In genomic region chr13:60756306-60756705, GRCh38 we compare ENCODE assay signal across 17 cellular contexts.
DNase-seq lines count a peak whose midpoint lies in the region; ATAC-seq, FAIRE-seq and TF ChIP-seq lines count a peak whose summit lies in the region.
"Had no signal": no experiment of that assay in that cellular context is flagged by ENCODE, and none has a peak within 500 bp of the region (broad histone marks: within the 10 kb centered on the region; RNA-seq: fewer than 3 reads in every experiment).

No MANE protein-coding gene starts in this region.

- no peak overlapping the region for H3K4ac ChIP-seq in H1 (replicated peaks; ENCODE audit: insufficient read length, low read depth, low read length)

- H4K91ac ChIP-seq in H1 (replicated peaks; ENCODE audit: insufficient read length, low read length) = no peak overlapping the region

- H3K9me3 ChIP-seq in right cardiac atrium (ENCODE audit: control insufficient read depth, low read length) (no peaks in the 10 kb centered on the region), H1 (ENCODE audit: insufficient read depth in 2 of 2, low read depth in 1 of 2, low read length in 1 of 2) (no peaks in the 10 kb centered on the region), left lung (no peaks in the 10 kb centered on the region), upper lobe of right lung (no peaks in the 10 kb centered on the region), esophagus muscularis mucosa (no peaks in the 10 kb centered on the region)
- H3K9me3 ChIP-seq: vagina had no signal

- no peak overlapping the region for H3K56ac ChIP-seq in H1 (replicated peaks; ENCODE audit: insufficient read length, low read depth, low read length)

- POLR2A ChIA-PET in H1 (lab: Charles Lee; ENCODE audit: partially characterized antibody) = no interaction called here

- no peak for TF ChIP-seq CTCF in H1 (IDR thresholded peaks at IDR 0.05; ENCODE audit: control extremely low read depth in 1 of 3, insufficient read depth in 1 of 3, low read depth in 1 of 3, low read length in 3 of 3)
- no peak for TF ChIP-seq CTCF in left lung (IDR thresholded peaks at IDR 0.05)
- no peak for TF ChIP-seq CTCF in upper lobe of right lung (IDR thresholded peaks at IDR 0.05)
- TF ChIP-seq CTCF in esophagus muscularis mucosa (IDR thresholded peaks at IDR 0.05) = no peak

- H3K79me2 ChIP-seq in H1 (ENCODE audit: control insufficient read depth in 1 of 2, insufficient read depth in 2 of 2, low read length in 2 of 2) = no peaks in the 10 kb centered on the region

- H2AK5ac ChIP-seq in H1 (ENCODE audit: low read depth, low read length) = no peak overlapping the region

- TF ChIP-seq EP300 in H1 (IDR thresholded peaks at IDR 0.05; ENCODE audit: borderline replicate concordance in 1 of 2, low read depth in 2 of 2, low read length in 2 of 2) (no peak), esophagus muscularis mucosa (IDR thresholded peaks at IDR 0.05) (no peak)

- DNase-seq in right cardiac atrium = peak in 1 of 3 donors; percentile 11
- DNase-seq in left ventricle myocardium superior = no peak
- DNase-seq in H1 (ENCODE audit: low read depth in 1 of 2, low spot score in 2 of 2) = no peak
- DNase-seq in left lung = no peak
- DNase-seq in upper lobe of right lung = no peak
- DNase-seq in esophagus muscularis mucosa (ENCODE audit: extremely low spot score) = no peak
- no peak for DNase-seq in NCI-H187 (lab: John Stamatoyannopoulos, UW)
- DNase-seq: CD8-positive, alpha-beta memory T cell; effector memory CD8-positive, alpha-beta T cell; left colon; NCI-H146; SHP77 treated with DMSO at 0.1 percent for 48 hours; stimulated activated CD4-positive, alpha-beta T cell treated with anti-CD3 and anti-CD28 coated beads, Interleukin-2, amount 100 ng/mL, for 24 hours; WERI-Rb-1 had no signal

- H3K4me1 ChIP-seq in right cardiac atrium (ENCODE audit: control insufficient read depth, insufficient read depth, low read length) = peaks cover 9% of the 10 kb centered on the region
- peaks cover 0 to 11% (median 4%) of the 10 kb centered on the region in 4 experiments; a peak in 3 of 7 replicates for H3K4me1 ChIP-seq in H1 (replicated peaks in 1 of 4; ENCODE audit: control insufficient read depth in 3 of 4, insufficient read depth in 4 of 4, low read length in 3 of 4)
- H3K4me1 ChIP-seq in left lung = no peaks in the 10 kb centered on the region
- H3K4me1 ChIP-seq in upper lobe of right lung = no peaks in the 10 kb centered on the region
- no peaks in the 10 kb centered on the region for H3K4me1 ChIP-seq in esophagus muscularis mucosa
- H3K4me1 ChIP-seq: vagina had no signal

- peak overlapping the region; percentile 81 for H2AFZ ChIP-seq in H1 (ENCODE audit: low read length)

- no peak overlapping the region for H3K14ac ChIP-seq in H1 (ENCODE audit: insufficient read length)

- H3K23me2 ChIP-seq in H1 (ENCODE audit: low read depth, low read length) = no peaks in the 10 kb centered on the region

- H3K79me1 ChIP-seq in H1 (ENCODE audit: low read depth, low read length) = no peaks in the 10 kb centered on the region

- H4K5ac ChIP-seq in H1 (ENCODE audit: insufficient read length, low read depth, low read length) = no peak overlapping the region

- H3K18ac ChIP-seq in H1 (ENCODE audit: extremely low read depth, low read length) = 0 out of 2 replicates have a peak overlapping the region, but pooled peaks have one; percentile 7

- no peak overlapping the region for H3K27ac ChIP-seq in right cardiac atrium (ENCODE audit: low read length)
- H3K27ac ChIP-seq in H1 (ENCODE audit: low read depth, low read length) = no peak overlapping the region
- no peak overlapping the region for H3K27ac ChIP-seq in left lung
- no peak overlapping the region for H3K27ac ChIP-seq in upper lobe of right lung
- no peak overlapping the region for H3K27ac ChIP-seq in esophagus muscularis mucosa (replicated peaks in 1 of 4)
- H3K27ac ChIP-seq: vagina, WERI-Rb-1 had no signal

- no peak overlapping the region for H3K23ac ChIP-seq in H1 (ENCODE audit: insufficient read length)

- no peak overlapping the region for H2BK15ac ChIP-seq in H1 (ENCODE audit: low read length)

- H3K9ac ChIP-seq in H1 (replicated peaks in 1 of 4; ENCODE audit: extremely low read depth in 1 of 4, low read depth in 3 of 4, low read length in 3 of 4) = no peak overlapping the region

- H2BK120ac ChIP-seq in H1 (replicated peaks; ENCODE audit: low read depth, low read length) = no peak overlapping the region

- TF ChIP-seq RAD21 in H1 (IDR thresholded peaks at IDR 0.05 in 1 of 2, conservative IDR thresholded peaks at IDR 0.05 in 1 of 2; ENCODE audit: low read depth in 2 of 2, low read length in 2 of 2) = no peak

- no peak overlapping the region for H3K4me2 ChIP-seq in H1 (ENCODE audit: insufficient read depth in 1 of 2, low read depth in 2 of 2, low read length in 2 of 2)

- WGBS in right cardiac atrium = 23% methylated on average over 5 of the region's 5 CpGs
- 82% methylated on average over 5 of the region's 5 CpGs; no CpG with 5 or more reads in 1 of the 2 experiments for WGBS in H1 (ENCODE audit: extremely low coverage in 1 of 2, insufficient coverage in 1 of 2, insufficient read length in 1 of 2, insufficient replicate concordance in 2 of 2, low coverage in 1 of 2, low lambda C conversion rate in 2 of 2, missing lambda C conversion rate in 1 of 2), 2 experiments
- 44% methylated on average over 5 of the region's 5 CpGs for WGBS in esophagus muscularis mucosa

- TF ChIP-seq POLR2A in H1 (IDR thresholded peaks at IDR 0.05; ENCODE audit: control extremely low read depth in 1 of 2, low read depth in 2 of 2, low read length in 2 of 2) = no peak
- TF ChIP-seq POLR2A in esophagus muscularis mucosa (IDR thresholded peaks at IDR 0.05; ENCODE audit: low read depth) = no peak

- H2BK12ac ChIP-seq in H1 (ENCODE audit: low read depth, low read length) = peak overlapping the region; percentile 13; the same call in 1 of the 2 replicates

- no peak overlapping the region for H4K8ac ChIP-seq in H1 (ENCODE audit: extremely low read depth, insufficient read depth, low read length)

- H2BK5ac ChIP-seq in H1 (ENCODE audit: low read depth, low read length) = no peak overlapping the region

- no peak overlapping the region for H3K4me3 ChIP-seq in right cardiac atrium (ENCODE audit: low read length)
- no peak overlapping the region for H3K4me3 ChIP-seq in H1 (ENCODE audit: extremely low read depth in 1 of 4, insufficient read depth in 2 of 4, low read depth in 3 of 4, low read length in 4 of 4)
- no peak overlapping the region for H3K4me3 ChIP-seq in left lung
- H3K4me3 ChIP-seq in upper lobe of right lung = no peak overlapping the region
- no peak overlapping the region for H3K4me3 ChIP-seq in esophagus muscularis mucosa
- H3K4me3 ChIP-seq: vagina had no signal

- no peaks in the 10 kb centered on the region for H4K20me1 ChIP-seq in H1 (replicated peaks in 1 of 2; ENCODE audit: control insufficient read depth in 1 of 2, insufficient read depth in 2 of 2, low read length in 2 of 2)

- no peak for FAIRE-seq in H1 (lab: Jason Lieb, UNC)
- FAIRE-seq: GM18507 had no signal

- H3K27me3 ChIP-seq in right cardiac atrium (ENCODE audit: control insufficient read depth, insufficient read depth) (no peaks in the 10 kb centered on the region), H1 (replicated peaks in 1 of 4; ENCODE audit: control insufficient read depth in 3 of 4, extremely low read depth in 1 of 4, insufficient read depth in 3 of 4, low read length in 3 of 4) (no peaks in the 10 kb centered on the region), left lung (no peaks in the 10 kb centered on the region), upper lobe of right lung (no peaks in the 10 kb centered on the region), esophagus muscularis mucosa (no peaks in the 10 kb centered on the region)
- H3K27me3 ChIP-seq: vagina had no signal

- peak; percentile 60 to 78 for ATAC-seq in right cardiac atrium
- ATAC-seq in left ventricle myocardium superior = no peak
- ATAC-seq in left lung = peak; percentile 62
- peak; percentile 70 for ATAC-seq in upper lobe of right lung
- ATAC-seq in HG03159 (IDR thresholded peaks at IDR 0.05; ENCODE audit: unreplicated experiment) = no peak
- ATAC-seq: effector memory CD8-positive, alpha-beta T cell; left colon had no signal

- H3K36me3 ChIP-seq in H1 (ENCODE audit: control insufficient read depth in 2 of 4, insufficient read depth in 4 of 4, low read length in 3 of 4) (no peaks in the 10 kb centered on the region), left lung (no peaks in the 10 kb centered on the region), upper lobe of right lung (no peaks in the 10 kb centered on the region), esophagus muscularis mucosa (no peaks in the 10 kb centered on the region)
- H3K36me3 ChIP-seq: vagina, WERI-Rb-1 had no signal

- intact Hi-C loops in right cardiac atrium (cut with DNase I) = no loop called here
- intact Hi-C loops in left ventricle myocardium superior (cut with micrococcal nuclease) = no loop called here
- intact Hi-C loops in left lung (cut with DNase I) = no loop called here
- intact Hi-C loops in upper lobe of right lung (cut with DNase I) = no loop called here
- intact Hi-C loops in esophagus muscularis mucosa (cut with DNase I) = no loop called here

- CTCF ChIA-PET in H1 (lab: Charles Lee; ENCODE audit: partially characterized antibody) = interaction anchor here (0.9 to 2.1 kb wide), 6 partner anchors 10 to 130 kb away, joined by 3 to 5 read pairs (median 3); no protein-coding TSS in a partner anchor

- no peak overlapping the region for H2BK20ac ChIP-seq in H1 (ENCODE audit: low read length)

TF ChIP-seq in H1, 55 proteins besides CTCF, POLR2A, EP300 and RAD21 (continues in another document):
- TF ChIP-seq, protein P1, sequence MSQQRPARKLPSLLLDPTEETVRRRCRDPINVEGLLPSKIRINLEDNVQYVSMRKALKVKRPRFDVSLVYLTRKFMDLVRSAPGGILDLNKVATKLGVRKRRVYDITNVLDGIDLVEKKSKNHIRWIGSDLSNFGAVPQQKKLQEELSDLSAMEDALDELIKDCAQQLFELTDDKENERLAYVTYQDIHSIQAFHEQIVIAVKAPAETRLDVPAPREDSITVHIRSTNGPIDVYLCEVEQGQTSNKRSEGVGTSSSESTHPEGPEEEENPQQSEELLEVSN (IDR thresholded peaks at IDR 0.05) = no peak
- TF ChIP-seq KDM4A (IDR thresholded peaks at IDR 0.05; ENCODE audit: low read depth, low read length, severe bottlenecking) (no peak), JUN (IDR thresholded peaks at IDR 0.05; ENCODE audit: low read depth, low read length) (no peak), CHD2 (IDR thresholded peaks at IDR 0.05; ENCODE audit: low read length) (no peak), RXRA (IDR thresholded peaks at IDR 0.05; ENCODE audit: insufficient read depth, low read depth, low read length) (no peak), BACH1 (IDR thresholded peaks at IDR 0.05; ENCODE audit: low read length) (no peak), MAFK (IDR thresholded peaks at IDR 0.05; ENCODE audit: low read depth, low read length) (no peak), TCF12 (IDR thresholded peaks at IDR 0.05; ENCODE audit: low read depth, low read length) (no peak), CBX5 (IDR thresholded peaks at IDR 0.05; ENCODE audit: low read depth, low read length) (no peak), SIN3A (conservative IDR thresholded peaks at IDR 0.05 in 1 of 2, IDR thresholded peaks at IDR 0.05 in 1 of 2; ENCODE audit: low read depth in 1 of 2, low read length in 2 of 2) (no peak), HDAC2 (IDR thresholded peaks at IDR 0.05; ENCODE audit: borderline replicate concordance in 1 of 2, low read depth in 2 of 2, low read length in 2 of 2) (no peak)

Comparison
In these comparisons a context has a peak if more than half of its experiments do, and no peak if none do; other contexts are left out.
1. ATAC-seq: peak in right cardiac atrium (2 of 2), left lung (single experiment) and upper lobe of right lung (single experiment); none in left ventricle myocardium superior (single experiment) and HG03159 (single experiment).